8 cellular contexts compared by ENCODE assay signal in the genomic region with DNA sequence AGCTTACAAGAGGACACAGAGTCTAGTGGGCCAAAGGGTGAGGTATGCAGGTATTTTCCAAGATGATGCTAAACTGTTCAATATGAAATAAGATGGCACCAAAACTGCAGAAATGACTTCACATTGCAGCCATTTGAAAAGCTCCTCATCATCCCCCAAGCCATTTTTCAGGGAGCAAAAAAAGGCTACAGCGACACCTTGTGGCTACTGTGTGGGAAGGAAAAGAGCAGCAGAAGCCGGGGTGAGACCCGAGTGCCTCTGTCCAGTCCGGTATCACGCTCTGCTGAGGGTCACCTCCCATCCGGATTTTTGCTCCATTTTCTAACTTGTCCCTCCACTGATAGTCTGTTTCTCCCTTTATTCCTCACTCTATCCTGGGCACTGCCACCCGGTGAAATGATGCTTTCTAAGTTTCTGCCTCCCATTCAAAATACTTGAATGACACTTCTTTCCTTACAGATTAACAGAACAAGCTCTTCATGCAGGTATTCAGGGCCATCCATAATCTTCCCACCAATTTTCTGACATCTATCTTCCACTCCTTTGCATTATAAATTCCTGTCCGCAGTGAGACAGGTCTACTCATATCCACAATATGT.
A peak's percentile ranks its signal among the peaks of the same experiment; 100 is the strongest.
DNase-seq lines count a peak whose midpoint lies in the region; ATAC-seq and TF ChIP-seq lines count a peak whose summit lies in the region.

No MANE protein-coding gene starts in this region.

- no peak overlapping the region for H3K14ac ChIP-seq in neuronal stem cell (ENCODE audit: low read length)

- TF ChIP-seq RAD21 in Ishikawa (IDR thresholded peaks at IDR 0.05; ENCODE audit: low read depth): peak; percentile 72

- no peak overlapping the region for H4K8ac ChIP-seq in neuronal stem cell (ENCODE audit: low read depth, low read length)

- H3K36me3 ChIP-seq in esophagus muscularis mucosa: no peaks in the 10 kb centered on the region
- H3K36me3 ChIP-seq in neuronal stem cell (replicated peaks in 1 of 2; ENCODE audit: control insufficient read depth in 2 of 2, insufficient read depth in 2 of 2, low read length in 2 of 2): no peaks in the 10 kb centered on the region

- no peaks in the 10 kb centered on the region for H3K4me1 Mint-ChIP-seq in activated CD4-positive, alpha-beta T cell treated with anti-CD3 and anti-CD28 coated beads for 36 hours
- peaks cover 4% of the 10 kb centered on the region for H3K4me1 Mint-ChIP-seq in T-helper 17 cell
- no peaks in the 10 kb centered on the region for H3K4me1 Mint-ChIP-seq in stimulated activated memory B cell treated with anti-CD40 and anti-IgM and Interleukin-4, amounts not matched to agents 10 μg/mL and 1 μg/mL and 100 μg/mL, for 72 hours

- TF ChIP-seq EP300 in Ishikawa (IDR thresholded peaks at IDR 0.05; ENCODE audit: borderline replicate concordance) (no peak), esophagus muscularis mucosa (IDR thresholded peaks at IDR 0.05) (no peak)

- H3K4me1 ChIP-seq in esophagus muscularis mucosa: no peaks in the 10 kb centered on the region
- H3K4me1 ChIP-seq in neuronal stem cell (ENCODE audit: control insufficient read depth in 2 of 2, insufficient read depth in 1 of 2, low read depth in 1 of 2, low read length in 2 of 2): no peaks in the 10 kb centered on the region

- no peaks in the 10 kb centered on the region for H3K9me3 ChIP-seq in T-helper 17 cell (ENCODE audit: control insufficient read depth, low read length, poor library complexity, severe bottlenecking)
- no peaks in the 10 kb centered on the region for H3K9me3 ChIP-seq in esophagus muscularis mucosa
- peaks cover 0 to 5% of the 10 kb centered on the region in 2 donors for H3K9me3 ChIP-seq in neuronal stem cell (replicated peaks in 1 of 2; ENCODE audit: control insufficient read depth in 2 of 2, insufficient read depth in 1 of 2, low read depth in 1 of 2, low read length in 2 of 2)

- H3K27ac ChIP-seq in esophagus muscularis mucosa (replicated peaks in 1 of 4) (no peak overlapping the region), neuronal stem cell (replicated peaks; ENCODE audit: low read length) (no peak overlapping the region)

- POLR2A ChIA-PET in activated CD4-positive, alpha-beta T cell treated with anti-CD3 and anti-CD28 coated beads for 36 hours (lab: Charles Lee): no interaction called here

- no peak overlapping the region for H3K23ac ChIP-seq in neuronal stem cell (ENCODE audit: low read depth, low read length, poor library complexity)

- ATAC-seq in activated CD4-positive, alpha-beta T cell treated with anti-CD3 and anti-CD28 coated beads for 36 hours: peak; percentile 51
- ATAC-seq in GM21526 (IDR thresholded peaks at IDR 0.05; ENCODE audit: low FRiP score, unreplicated experiment) (peak; percentile 80), T-helper 17 cell (peak; percentile 32)
- ATAC-seq in stimulated activated memory B cell treated with anti-CD40 and anti-IgM and Interleukin-4, amounts not matched to agents 10 μg/mL and 1 μg/mL and 100 μg/mL, for 72 hours: no peak

- peaks cover 2% of the 10 kb centered on the region for H3K27me3 Mint-ChIP-seq in activated CD4-positive, alpha-beta T cell treated with anti-CD3 and anti-CD28 coated beads for 36 hours
- peaks cover 19% of the 10 kb centered on the region for H3K27me3 Mint-ChIP-seq in T-helper 17 cell
- H3K27me3 Mint-ChIP-seq in stimulated activated memory B cell treated with anti-CD40 and anti-IgM and Interleukin-4, amounts not matched to agents 10 μg/mL and 1 μg/mL and 100 μg/mL, for 72 hours: peaks cover 17% of the 10 kb centered on the region

- H2BK120ac ChIP-seq in neuronal stem cell (ENCODE audit: low read depth, low read length): no peak overlapping the region

- H3K4ac ChIP-seq in neuronal stem cell (ENCODE audit: low read length): no peak overlapping the region

- no peak overlapping the region for H3K4me2 ChIP-seq in neuronal stem cell (ENCODE audit: insufficient read depth, low read length, poor library complexity, severe bottlenecking)

- H3K9me3 Mint-ChIP-seq in activated CD4-positive, alpha-beta T cell treated with anti-CD3 and anti-CD28 coated beads for 36 hours (ENCODE audit: low read depth): no peaks in the 10 kb centered on the region
- no peaks in the 10 kb centered on the region for H3K9me3 Mint-ChIP-seq in stimulated activated memory B cell treated with anti-CD40 and anti-IgM and Interleukin-4, amounts not matched to agents 10 μg/mL and 1 μg/mL and 100 μg/mL, for 72 hours

- H2BK5ac ChIP-seq in neuronal stem cell (ENCODE audit: low read length): no peak overlapping the region

- H2BK12ac ChIP-seq in neuronal stem cell (ENCODE audit: low read length): no peak overlapping the region

- no peaks in the 10 kb centered on the region for H3K27me3 ChIP-seq in esophagus muscularis mucosa
- H3K27me3 ChIP-seq in neuronal stem cell (ENCODE audit: control insufficient read depth in 3 of 3, insufficient read depth in 3 of 3, low read depth in 1 of 3, low read length in 3 of 3): no peaks in the 10 kb centered on the region

- no peak overlapping the region for H3K9ac ChIP-seq in neuronal stem cell (ENCODE audit: low read depth, low read length, poor library complexity)

- no peak overlapping the region for H3K4me3 Mint-ChIP-seq in activated CD4-positive, alpha-beta T cell treated with anti-CD3 and anti-CD28 coated beads for 36 hours
- H3K4me3 Mint-ChIP-seq in T-helper 17 cell: no peak overlapping the region
- H3K4me3 Mint-ChIP-seq in stimulated activated memory B cell treated with anti-CD40 and anti-IgM and Interleukin-4, amounts not matched to agents 10 μg/mL and 1 μg/mL and 100 μg/mL, for 72 hours: no peak overlapping the region

- no peak overlapping the region for H2AK5ac ChIP-seq in neuronal stem cell (ENCODE audit: low read depth, low read length)

- peak overlapping the region; percentile 23 for H2AFZ ChIP-seq in neuronal stem cell (ENCODE audit: low read length)

- H3K4me3 ChIP-seq in esophagus muscularis mucosa (no peak overlapping the region), neuronal stem cell (ENCODE audit: low read length in 2 of 2) (no peak overlapping the region)

- H2BK15ac ChIP-seq in neuronal stem cell (ENCODE audit: low read length): no peak overlapping the region

- no peak overlapping the region for H3K18ac ChIP-seq in neuronal stem cell (ENCODE audit: low read length)

- TF ChIP-seq POLR2A in esophagus muscularis mucosa (IDR thresholded peaks at IDR 0.05; ENCODE audit: low read depth): no peak

- no peak overlapping the region for H3K27ac Mint-ChIP-seq in activated CD4-positive, alpha-beta T cell treated with anti-CD3 and anti-CD28 coated beads for 36 hours
- H3K27ac Mint-ChIP-seq in T-helper 17 cell: no peak overlapping the region
- H3K27ac Mint-ChIP-seq in stimulated activated memory B cell treated with anti-CD40 and anti-IgM and Interleukin-4, amounts not matched to agents 10 μg/mL and 1 μg/mL and 100 μg/mL, for 72 hours: no peak overlapping the region

- H3K79me1 ChIP-seq in neuronal stem cell (ENCODE audit: low read depth, low read length): no peaks in the 10 kb centered on the region

- WGBS in esophagus muscularis mucosa: 31% methylated on average over 8 of the region's 8 CpGs
- WGBS in neuronal stem cell (ENCODE audit: extremely low coverage in 2 of 2, insufficient read length in 2 of 2, insufficient replicate concordance in 1 of 2), 2 donors: no CpG with 5 or more reads among the region's 8 CpGs

- TF ChIP-seq CTCF in esophagus muscularis mucosa (IDR thresholded peaks at IDR 0.05): peak; percentile 54 to 71 (median 57)

- no peak overlapping the region for H4K91ac ChIP-seq in neuronal stem cell (ENCODE audit: low read depth, low read length, poor library complexity)

- H3K36me3 Mint-ChIP-seq in activated CD4-positive, alpha-beta T cell treated with anti-CD3 and anti-CD28 coated beads for 36 hours (ENCODE audit: low read depth): no peaks in the 10 kb centered on the region
- no peaks in the 10 kb centered on the region for H3K36me3 Mint-ChIP-seq in T-helper 17 cell (ENCODE audit: low read depth)
- no peaks in the 10 kb centered on the region for H3K36me3 Mint-ChIP-seq in stimulated activated memory B cell treated with anti-CD40 and anti-IgM and Interleukin-4, amounts not matched to agents 10 μg/mL and 1 μg/mL and 100 μg/mL, for 72 hours

- intact Hi-C loops in activated CD4-positive, alpha-beta T cell treated with anti-CD3 and anti-CD28 coated beads for 36 hours (cut with DNase I, micrococcal nuclease): loop anchor here in 1 of 2 experiments (2.0 kb wide), 1 partner anchor 20 kb away; no protein-coding TSS in a partner anchor
- intact Hi-C loops in esophagus muscularis mucosa (cut with DNase I): no loop called here

- CTCF ChIA-PET in activated CD4-positive, alpha-beta T cell treated with anti-CD3 and anti-CD28 coated beads for 36 hours (lab: Charles Lee): interaction anchor here (0.6 to 2.9 kb wide), 12 partner anchors 10 to 315 kb away, joined by 3 to 17 read pairs (median 4); no protein-coding TSS in a partner anchor

- peak; percentile 69 for DNase-seq in activated CD4-positive, alpha-beta T cell treated with anti-CD3 and anti-CD28 coated beads for 36 hours
- no peak for DNase-seq in activated CD4-positive, alpha-beta T cell treated with anti-CD3 and anti-CD28 coated beads for 1 hour
- DNase-seq in T-helper 17 cell (peak in 1 of 3 donors; percentile 14), esophagus muscularis mucosa (ENCODE audit: extremely low spot score) (no peak), neuronal stem cell (ENCODE audit: low spot score) (peak; percentile 72)

TF ChIP-seq in Ishikawa, 13 proteins besides CTCF, POLR2A, EP300 and RAD21 (continues in another document):
- TF ChIP-seq CEBPB (IDR thresholded peaks at IDR 0.05): no peak

Comparison
In these comparisons a context has a peak if more than half of its experiments do, and no peak if none do; other contexts are left out.
1. DNase-seq: peak in activated CD4-positive, alpha-beta T cell treated with anti-CD3 and anti-CD28 coated beads for 36 hours (single experiment) and neuronal stem cell (single experiment); none in activated CD4-positive, alpha-beta T cell treated with anti-CD3 and anti-CD28 coated beads for 1 hour (single experiment) and esophagus muscularis mucosa (single experiment).